Comparison of ENCODE assay signal across 13 cellular contexts in genomic region chr3:161100994-161101393, GRCh38. TPM values are rescaled to one million over a fixed set of nuclear protein-coding genes. Genes with fewer than 3 reads are reported as not detected.
DNase-seq lines count a peak whose midpoint lies in the region; ATAC-seq and TF ChIP-seq lines count a peak whose summit lies in the region.
"Had no signal": no experiment of that assay in that cellular context is flagged by ENCODE, and none has a peak within 500 bp of the region (broad histone marks: within the 10 kb centered on the region; RNA-seq: fewer than 3 reads in every experiment).

No MANE protein-coding gene starts in this region.

- H3K36me3 ChIP-seq in body of pancreas (replicated peaks in 1 of 2; ENCODE audit: insufficient read depth in 1 of 2, low read depth in 2 of 2), result no peaks in the 10 kb centered on the region
- H3K36me3 ChIP-seq: BE2C had no signal

- POLR2A ChIA-PET in CD4-positive, alpha-beta T cell (lab: Charles Lee), result no interaction called here

- peak overlapping the region; percentile 75 for H3K27ac Mint-ChIP-seq in memory B cell
- no peak overlapping the region for H3K27ac Mint-ChIP-seq in CD4-positive, alpha-beta T cell
- H3K27ac Mint-ChIP-seq: CD8-positive, alpha-beta T cell had no signal

- CTCF ChIA-PET in CD4-positive, alpha-beta T cell (lab: Charles Lee), result no interaction called here

- WGBS in body of pancreas, 2 donors, result 45 to 75% methylated on average over 6 of the region's 6 CpGs
- 67% methylated on average over 6 of the region's 6 CpGs for WGBS in right cardiac atrium

- H3K27me3 Mint-ChIP-seq in memory B cell, result peaks cover 1% of the 10 kb centered on the region
- H3K27me3 Mint-ChIP-seq in CD4-positive, alpha-beta T cell, result peaks cover 18% of the 10 kb centered on the region

- H3K27ac ChIP-seq in body of pancreas, result no peak overlapping the region
- H3K27ac ChIP-seq in right cardiac atrium (ENCODE audit: low read length), result peak overlapping the region; percentile 72
- H3K27ac ChIP-seq in CD4-positive, alpha-beta T cell (ENCODE audit: low read depth, low read length), result no peak overlapping the region

- H3K9me3 ChIP-seq in body of pancreas (no peaks in the 10 kb centered on the region), right cardiac atrium (ENCODE audit: control insufficient read depth, low read length) (no peaks in the 10 kb centered on the region)
- H3K9me3 ChIP-seq in CD4-positive, alpha-beta T cell (ENCODE audit: control insufficient read depth, low read length), result no peaks in the 10 kb centered on the region
- H3K9me3 ChIP-seq: BE2C had no signal

- intact Hi-C loops in body of pancreas (cut with DNase I) (no loop called here), right cardiac atrium (cut with DNase I) (loop anchor here in 2 of 4 donors (10.0 kb wide), 2 partner anchors 54 to 84 kb away; no protein-coding TSS in a partner anchor)
- intact Hi-C loops in CD4-positive, alpha-beta T cell (cut with DNase I, micrococcal nuclease), result no loop called here

- TF ChIP-seq POLR2A in body of pancreas (IDR thresholded peaks at IDR 0.05), result no peak

- peak in 3 of 4 donors; percentile 12 to 28 (median 21) for DNase-seq in body of pancreas
- DNase-seq in right cardiac atrium, result no peak
- no peak for DNase-seq in memory B cell (ENCODE audit: low spot score in 2 of 2)
- DNase-seq in CD4-positive, alpha-beta T cell, result no peak
- no peak for DNase-seq in pons (ENCODE audit: low spot score)
- DNase-seq: BE2C; CD8-positive, alpha-beta T cell; GF-D8; Karpas-422; NCI-H187 treated with DMSO at 0.1 percent for 48 hours; NCI-H2171 had no signal

- H3K4me1 ChIP-seq in body of pancreas (peaks cover 30% of the 10 kb centered on the region), right cardiac atrium (ENCODE audit: control insufficient read depth, insufficient read depth, low read length) (peaks cover 5% of the 10 kb centered on the region)
- H3K4me1 ChIP-seq: BE2C had no signal

- H3K4me3 Mint-ChIP-seq in memory B cell, result no peak overlapping the region
- no peak overlapping the region for H3K4me3 Mint-ChIP-seq in CD4-positive, alpha-beta T cell
- H3K4me3 Mint-ChIP-seq: CD8-positive, alpha-beta T cell had no signal

- peaks cover 10% of the 10 kb centered on the region for H3K4me1 Mint-ChIP-seq in memory B cell
- H3K4me1 Mint-ChIP-seq in CD4-positive, alpha-beta T cell (ENCODE audit: low read depth), result peaks cover 7% of the 10 kb centered on the region

- no peaks in the 10 kb centered on the region for H3K9me3 Mint-ChIP-seq in memory B cell
- no peaks in the 10 kb centered on the region for H3K9me3 Mint-ChIP-seq in CD4-positive, alpha-beta T cell
- H3K9me3 Mint-ChIP-seq: CD8-positive, alpha-beta T cell had no signal

- no peaks in the 10 kb centered on the region for H3K36me3 Mint-ChIP-seq in memory B cell
- H3K36me3 Mint-ChIP-seq in CD4-positive, alpha-beta T cell (ENCODE audit: low read depth), result no peaks in the 10 kb centered on the region
- H3K36me3 Mint-ChIP-seq: CD8-positive, alpha-beta T cell had no signal

- ATAC-seq in body of pancreas, result no peak
- ATAC-seq in right cardiac atrium, result no peak
- ATAC-seq in memory B cell (ENCODE audit: low read depth), result no peak
- no peak for ATAC-seq in GM19035 (IDR thresholded peaks at IDR 0.05; ENCODE audit: unreplicated experiment)
- ATAC-seq in GM21447 (IDR thresholded peaks at IDR 0.05; ENCODE audit: unreplicated experiment), result no peak
- no peak for ATAC-seq in CD4-positive, alpha-beta T cell (ENCODE audit: poor library complexity)
- ATAC-seq: CD8-positive, alpha-beta T cell had no signal

- no peak overlapping the region for H3K4me3 ChIP-seq in body of pancreas
- H3K4me3 ChIP-seq in right cardiac atrium (ENCODE audit: low read length), result no peak overlapping the region

- H3K27me3 ChIP-seq in body of pancreas, result no peaks in the 10 kb centered on the region
- no peaks in the 10 kb centered on the region for H3K27me3 ChIP-seq in right cardiac atrium (ENCODE audit: control insufficient read depth, insufficient read depth)
- H3K27me3 ChIP-seq in CD4-positive, alpha-beta T cell (ENCODE audit: control insufficient read depth, insufficient read depth, low read length), result peaks cover 18% of the 10 kb centered on the region
- H3K27me3 ChIP-seq: BE2C had no signal

- TF ChIP-seq CTCF in body of pancreas (IDR thresholded peaks at IDR 0.05), result no peak
- TF ChIP-seq CTCF in CD4-positive, alpha-beta T cell (IDR thresholded peaks at IDR 0.05), result no peak

RNA-seq across cellular contexts. Expression of gene B3GALNT1, which starts 4.2 kb away (rescaled TPM):
- 1 to 10 TPM; 4.6 to 7.0 TPM for total RNA-seq in body of pancreas
- 10 to 100 TPM; 64.9 to 89.6 (median 79.6) TPM for total RNA-seq in right cardiac atrium
- polyA plus RNA-seq in right cardiac atrium, result 27.5 TPM
- total RNA-seq in CD4-positive, alpha-beta T cell, result under 1 TPM; 0.20 to 0.33 TPM

Comparison
In these comparisons a context has a peak if more than half of its experiments do, and no peak if none do; other contexts are left out.
1. DNase-seq: peak in body of pancreas (3 of 4); none in right cardiac atrium (0 of 3), memory B cell (0 of 2), CD4-positive, alpha-beta T cell (0 of 10) and pons (single experiment).
2. RNA of gene B3GALNT1, which starts 4.2 kb away (total RNA-seq): 64.9 to 89.6 TPM in right cardiac atrium; 4.6 to 7.0 TPM in body of pancreas and 0.20 to 0.33 TPM in CD4-positive, alpha-beta T cell; every median in the first group is over 4 times any median in the second.